In the genomic region with DNA sequence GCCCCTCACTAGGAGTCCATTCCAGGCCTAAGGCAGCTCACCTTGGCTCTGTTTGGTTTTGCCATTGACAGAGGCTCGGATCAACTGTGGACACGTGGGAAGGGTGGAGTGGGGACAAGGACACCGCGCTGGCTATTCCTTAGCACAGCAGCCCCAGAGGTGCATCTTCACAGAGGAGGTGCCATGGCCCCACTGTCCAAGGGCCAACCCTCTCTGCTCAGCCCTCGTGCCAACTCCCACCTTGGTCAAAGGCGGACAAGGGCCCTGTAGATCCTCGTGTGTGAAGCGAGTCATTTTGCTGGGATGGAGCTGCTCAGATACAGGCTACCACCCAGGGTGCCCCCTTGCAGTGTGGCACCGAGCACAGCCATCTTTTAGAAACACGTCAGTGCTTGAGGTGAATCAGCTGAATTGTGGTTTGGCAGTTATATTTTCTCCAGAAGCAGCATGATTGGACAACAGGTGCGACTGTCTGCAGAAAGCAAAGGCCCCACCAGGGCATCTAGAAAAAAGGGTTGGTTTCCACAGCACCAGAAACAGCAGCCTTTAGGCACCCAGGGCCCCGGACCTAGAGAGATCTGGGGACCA, we compare ENCODE assay signal across 12 cellular contexts.
"Had no signal": no experiment of that assay in that cellular context is flagged by ENCODE, and none has a peak within 500 bp of the region (broad histone marks: within the 10 kb centered on the region; RNA-seq: fewer than 3 reads in every experiment).

No MANE protein-coding gene starts in this region.

- H3K27me3 ChIP-seq: adrenal gland had no signal

- H3K4me1 ChIP-seq: sigmoid colon had no signal

- H3K36me3 ChIP-seq: adrenal gland, brain microvascular endothelial cell, sigmoid colon had no signal

- DNase-seq: activated B cell treated with CpG ODN at 0.5 μM for 24 hours; activated CD4-positive, alpha-beta T cell treated with anti-CD3 and anti-CD28 coated beads, Interleukin-2, amount 10 ng/mL, durations not matched to agents 24 days and 14 days; activated naive CD4-positive, alpha-beta T cell treated with anti-CD3 and anti-CD28 coated beads, Interleukin-2, amount 10 ng/mL, durations not matched to agents 7 days and 5 days; activated T-cell treated with anti-CD3 and anti-CD28 coated beads for 4 hours; brain microvascular endothelial cell; cerebellar nuclear complex; dermis blood vessel endothelial cell; sigmoid colon; stimulated activated CD4-positive, alpha-beta T cell treated with anti-CD3 and anti-CD28 coated beads, Interleukin-2, amount 100 ng/mL, for 48 hours; T-helper 17 cell had no signal

- H3K9me3 ChIP-seq: adrenal gland, mucosa of descending colon, sigmoid colon had no signal

- H3K27ac ChIP-seq: brain microvascular endothelial cell had no signal

- H3K4me3 ChIP-seq: adrenal gland, mucosa of descending colon, sigmoid colon had no signal

- ATAC-seq: T-helper 17 cell had no signal
